9 cellular contexts compared by ENCODE assay signal in genomic region chr13:96229356-96229755, GRCh38.
DNase-seq lines count a peak whose midpoint lies in the region; ATAC-seq and TF ChIP-seq lines count a peak whose summit lies in the region.
"Had no signal": no experiment of that assay in that cellular context is flagged by ENCODE, and none has a peak within 500 bp of the region (broad histone marks: within the 10 kb centered on the region; RNA-seq: fewer than 3 reads in every experiment).

No MANE protein-coding gene starts in this region.

- no peak overlapping the region for H3K4me3 ChIP-seq in adipocyte (ENCODE audit: low read length)
- H3K4me3 ChIP-seq: BLaER1 treated with 17β-estradiol and CSF1 and Interleukin-3, amounts not matched to agents 10 nM and 100 nM had no signal

- peak in 2 of 3 experiments; percentile 12 to 13 for TF ChIP-seq CTCF in nephron (IDR thresholded peaks at IDR 0.05; ENCODE audit: unreplicated experiment in 3 of 3)

- H3K4me1 Mint-ChIP-seq in nephron = no peaks in the 10 kb centered on the region

- no peaks in the 10 kb centered on the region for H3K27me3 ChIP-seq in adipocyte (replicated peaks; ENCODE audit: control insufficient read depth, insufficient read depth, low read length)
- H3K27me3 ChIP-seq: BLaER1 treated with 17β-estradiol and CSF1 and Interleukin-3, amounts not matched to agents 10 nM and 100 nM had no signal

- DNase-seq in SIG-M5 treated with dmso at 0.1 percent for 504 hours (lab: John Stamatoyannopoulos, UW; ENCODE audit: unreplicated experiment) = peak; percentile 14
- no peak for DNase-seq in SIG-M5 (lab: John Stamatoyannopoulos, UW)
- DNase-seq in adipocyte (ENCODE audit: low read depth) = peak; percentile 10
- no peak for DNase-seq in hepatic stellate cell (ENCODE audit: low spot score)

- no peak overlapping the region for H3K9ac ChIP-seq in adipocyte (ENCODE audit: low read length)
- H3K9ac ChIP-seq: BLaER1 treated with 17β-estradiol and CSF1 and Interleukin-3, amounts not matched to agents 10 nM and 100 nM had no signal

- no peaks in the 10 kb centered on the region for H3K9me3 Mint-ChIP-seq in nephron

- no peaks in the 10 kb centered on the region for H3K27me3 Mint-ChIP-seq in nephron (ENCODE audit: low read depth)

- no peaks in the 10 kb centered on the region for H3K36me3 Mint-ChIP-seq in nephron (ENCODE audit: low read depth)

- ATAC-seq in HG03520 (IDR thresholded peaks at IDR 0.05; ENCODE audit: unreplicated experiment) (peak; percentile 56), GM18907 (IDR thresholded peaks at IDR 0.05; ENCODE audit: unreplicated experiment) (no peak), GM19455 (IDR thresholded peaks at IDR 0.05; ENCODE audit: unreplicated experiment) (no peak)

- H3K4me1 ChIP-seq in adipocyte (ENCODE audit: control insufficient read depth, insufficient read depth, low read length) = no peaks in the 10 kb centered on the region
- H3K4me1 ChIP-seq: BLaER1 treated with 17β-estradiol and CSF1 and Interleukin-3, amounts not matched to agents 10 nM and 100 nM had no signal

- no peak overlapping the region for H3K27ac Mint-ChIP-seq in nephron

- no peaks in the 10 kb centered on the region for H3K9me3 ChIP-seq in adipocyte (ENCODE audit: control insufficient read depth, low read length)

- H3K36me3 ChIP-seq in adipocyte (ENCODE audit: control insufficient read depth, insufficient read depth, low read length, severe bottlenecking) = no peaks in the 10 kb centered on the region
- H3K36me3 ChIP-seq: BLaER1 treated with 17β-estradiol and CSF1 and Interleukin-3, amounts not matched to agents 10 nM and 100 nM had no signal

- no peak overlapping the region for H3K4me3 Mint-ChIP-seq in nephron

Comparison
In these comparisons a context has a peak if more than half of its experiments do, and no peak if none do; other contexts are left out.
1. DNase-seq: peak in SIG-M5 treated with dmso at 0.1 percent for 504 hours (single experiment) and adipocyte (single experiment); none in SIG-M5 (single experiment) and hepatic stellate cell (single experiment).